ENCODE assay signal across 9 cellular contexts in the genomic region with DNA sequence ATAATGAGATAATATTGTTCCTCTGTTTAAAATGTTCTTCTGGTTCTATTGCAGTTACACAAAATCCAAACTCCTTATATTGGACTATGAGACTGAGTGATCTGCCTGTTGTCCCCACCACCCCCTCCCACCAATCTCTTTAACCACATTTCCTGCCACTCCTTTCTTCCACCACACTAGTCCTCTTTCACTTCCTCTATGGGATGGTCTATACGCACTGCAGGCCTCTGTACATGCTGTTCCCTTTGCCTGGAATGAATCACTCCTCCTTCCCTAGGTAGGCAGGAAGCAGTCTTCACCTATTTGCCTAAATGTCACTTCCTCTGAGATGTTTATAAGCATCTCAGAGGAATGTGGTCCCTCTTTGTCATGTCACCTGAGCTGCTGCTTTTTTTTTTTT. TPM values are rescaled to one million over a fixed set of nuclear protein-coding genes. Genes with fewer than 3 reads are reported as not detected.
A peak's percentile ranks its signal among the peaks of the same experiment; 100 is the strongest.
DNase-seq lines count a peak whose midpoint lies in the region; ATAC-seq and TF ChIP-seq lines count a peak whose summit lies in the region.
"Had no signal": no experiment of that assay in that cellular context is flagged by ENCODE, and none has a peak within 500 bp of the region (broad histone marks: within the 10 kb centered on the region; RNA-seq: fewer than 3 reads in every experiment).

No MANE protein-coding gene starts in this region.

- intact Hi-C loops in mucosa of descending colon (cut with DNase I, micrococcal nuclease) (loop anchor here in 1 of 2 donors (10.0 kb wide), 1 partner anchor 104 kb away; a partner anchor contains a TSS), ascending aorta (cut with DNase I) (no loop called here), Calu3 (cut with micrococcal nuclease; ENCODE audit: unreplicated experiment) (no loop called here)

- H3K4me3 Mint-ChIP-seq in WTC11 (peak overlapping the region; percentile 32; the same call in 1 of the 2 replicates), Calu3 (ENCODE audit: low read depth, unreplicated experiment) (no peak overlapping the region)

- H3K27me3 ChIP-seq in ascending aorta (no peaks in the 10 kb centered on the region), tibial nerve (no peaks in the 10 kb centered on the region)

- no peak for ATAC-seq in WTC11
- peak; percentile 31 for ATAC-seq in mucosa of descending colon

- H3K27ac Mint-ChIP-seq in WTC11, result peak overlapping the region; percentile 71
- H3K27ac Mint-ChIP-seq in Calu3 (ENCODE audit: unreplicated experiment), result no peak overlapping the region

- H3K36me3 ChIP-seq in mucosa of descending colon (ENCODE audit: low read depth) (no peaks in the 10 kb centered on the region), ascending aorta (no peaks in the 10 kb centered on the region), tibial nerve (no peaks in the 10 kb centered on the region)

- H3K36me3 Mint-ChIP-seq in WTC11, result peaks cover 26% of the 10 kb centered on the region
- H3K36me3 Mint-ChIP-seq in Calu3 (ENCODE audit: insufficient read depth, unreplicated experiment), result peaks cover 33% of the 10 kb centered on the region

- 54% methylated on average over 1 of the region's 1 CpG for WGBS in tibial nerve, 2 donors

- POLR2A ChIA-PET in WTC11 (lab: Charles Lee), result no interaction called here

- CTCF ChIA-PET in WTC11 (lab: Charles Lee) (interaction anchor here (0.9 kb wide), 1 partner anchor 13 kb away, joined by 3 read pairs; no protein-coding TSS in a partner anchor), Calu3 (lab: Charles Lee) (interaction anchor here (0.6 kb wide), 1 partner anchor 110 kb away, joined by 8 read pairs; no protein-coding TSS in a partner anchor)

- H3K27me3 Mint-ChIP-seq in WTC11 (ENCODE audit: low read depth), result peaks cover 3% of the 10 kb centered on the region; the same call in 1 of the 2 replicates
- no peaks in the 10 kb centered on the region for H3K27me3 Mint-ChIP-seq in Calu3 (ENCODE audit: unreplicated experiment)

- DNase-seq in ELR (ENCODE audit: low read depth) (peak; percentile 2), WTC11 (ENCODE audit: low spot score) (no peak), mucosa of descending colon (peak in 1 of 3 donors; percentile 17), ascending aorta (ENCODE audit: low spot score in 2 of 2) (no peak), Calu3 (no peak), SW 1271 (lab: John Stamatoyannopoulos, UW) (no peak), tibial nerve (ENCODE audit: low spot score in 2 of 2) (no peak)
- peak; percentile 69 for DNase-seq in Jurkat, Clone E6-1 (ENCODE audit: low read depth, low spot score)

- TF ChIP-seq POLR2A in tibial nerve (IDR thresholded peaks at IDR 0.05), result no peak

- peaks cover 15% of the 10 kb centered on the region for H3K4me1 ChIP-seq in mucosa of descending colon (ENCODE audit: low read depth)
- H3K4me1 ChIP-seq in ascending aorta, result peaks cover 6 to 12% of the 10 kb centered on the region in 2 donors
- H3K4me1 ChIP-seq in tibial nerve, result peaks cover 0 to 42% (median 23%) of the 10 kb centered on the region in 4 donors

- H3K9me3 Mint-ChIP-seq in WTC11 (no peaks in the 10 kb centered on the region), Calu3 (ENCODE audit: low read depth, unreplicated experiment) (no peaks in the 10 kb centered on the region)

- BruUV-seq in Calu3 (replicated peaks; lab: Mats Ljungman, UMichigan), result no TSS peak

- H3K4me1 Mint-ChIP-seq in WTC11, result peaks cover 54% of the 10 kb centered on the region
- H3K4me1 Mint-ChIP-seq in Calu3 (ENCODE audit: low read depth, unreplicated experiment), result peaks cover 45% of the 10 kb centered on the region

- TF ChIP-seq EP300 in tibial nerve (IDR thresholded peaks at IDR 0.05), result peak in 1 of 2 donors; percentile 71

- peak overlapping the region; percentile 7 for H3K4me3 ChIP-seq in Jurkat, Clone E6-1 (ENCODE audit: low read length)
- H3K4me3 ChIP-seq in mucosa of descending colon (no peak overlapping the region), ascending aorta (no peak overlapping the region), tibial nerve (no peak overlapping the region)
- H3K4me3 ChIP-seq: coronary artery had no signal

- TF ChIP-seq CTCF in WTC11 (IDR thresholded peaks at IDR 0.05), result no peak
- no peak for TF ChIP-seq CTCF in mucosa of descending colon (IDR thresholded peaks at IDR 0.05)
- no peak for TF ChIP-seq CTCF in ascending aorta (IDR thresholded peaks at IDR 0.05)
- no peak for TF ChIP-seq CTCF in Calu3 (IDR thresholded peaks at IDR 0.05; ENCODE audit: unreplicated experiment)
- TF ChIP-seq CTCF in tibial nerve (IDR thresholded peaks at IDR 0.05), result no peak

- H3K27ac ChIP-seq in ascending aorta, result no peak overlapping the region
- H3K27ac ChIP-seq in tibial nerve, result no peak overlapping the region
- H3K27ac ChIP-seq: coronary artery had no signal

- H3K9me3 ChIP-seq in mucosa of descending colon, result no peaks in the 10 kb centered on the region
- no peaks in the 10 kb centered on the region for H3K9me3 ChIP-seq in ascending aorta
- no peaks in the 10 kb centered on the region for H3K9me3 ChIP-seq in tibial nerve

TF ChIP-seq in WTC11, 78 proteins besides CTCF, POLR2A, EP300 and RAD21 (continues in another document):
- TF ChIP-seq, protein P1, sequence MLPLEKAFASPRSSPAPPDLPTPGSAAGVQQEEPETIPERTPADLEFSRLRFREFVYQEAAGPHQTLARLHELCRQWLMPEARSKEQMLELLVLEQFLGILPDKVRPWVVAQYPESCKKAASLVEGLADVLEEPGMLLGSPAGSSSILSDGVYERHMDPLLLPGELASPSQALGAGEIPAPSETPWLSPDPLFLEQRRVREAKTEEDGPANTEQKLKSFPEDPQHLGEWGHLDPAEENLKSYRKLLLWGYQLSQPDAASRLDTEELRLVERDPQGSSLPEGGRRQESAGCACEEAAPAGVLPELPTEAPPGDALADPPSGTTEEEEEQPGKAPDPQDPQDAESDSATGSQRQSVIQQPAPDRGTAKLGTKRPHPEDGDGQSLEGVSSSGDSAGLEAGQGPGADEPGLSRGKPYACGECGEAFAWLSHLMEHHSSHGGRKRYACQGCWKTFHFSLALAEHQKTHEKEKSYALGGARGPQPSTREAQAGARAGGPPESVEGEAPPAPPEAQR (CRISPR knock-in tag; IDR thresholded peaks at IDR 0.05), result no peak
- TF ChIP-seq, protein P2, sequence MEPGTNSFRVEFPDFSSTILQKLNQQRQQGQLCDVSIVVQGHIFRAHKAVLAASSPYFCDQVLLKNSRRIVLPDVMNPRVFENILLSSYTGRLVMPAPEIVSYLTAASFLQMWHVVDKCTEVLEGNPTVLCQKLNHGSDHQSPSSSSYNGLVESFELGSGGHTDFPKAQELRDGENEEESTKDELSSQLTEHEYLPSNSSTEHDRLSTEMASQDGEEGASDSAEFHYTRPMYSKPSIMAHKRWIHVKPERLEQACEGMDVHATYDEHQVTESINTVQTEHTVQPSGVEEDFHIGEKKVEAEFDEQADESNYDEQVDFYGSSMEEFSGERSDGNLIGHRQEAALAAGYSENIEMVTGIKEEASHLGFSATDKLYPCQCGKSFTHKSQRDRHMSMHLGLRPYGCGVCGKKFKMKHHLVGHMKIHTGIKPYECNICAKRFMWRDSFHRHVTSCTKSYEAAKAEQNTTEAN (CRISPR knock-in tag; IDR thresholded peaks at IDR 0.05), result no peak
- TF ChIP-seq, protein P3, sequence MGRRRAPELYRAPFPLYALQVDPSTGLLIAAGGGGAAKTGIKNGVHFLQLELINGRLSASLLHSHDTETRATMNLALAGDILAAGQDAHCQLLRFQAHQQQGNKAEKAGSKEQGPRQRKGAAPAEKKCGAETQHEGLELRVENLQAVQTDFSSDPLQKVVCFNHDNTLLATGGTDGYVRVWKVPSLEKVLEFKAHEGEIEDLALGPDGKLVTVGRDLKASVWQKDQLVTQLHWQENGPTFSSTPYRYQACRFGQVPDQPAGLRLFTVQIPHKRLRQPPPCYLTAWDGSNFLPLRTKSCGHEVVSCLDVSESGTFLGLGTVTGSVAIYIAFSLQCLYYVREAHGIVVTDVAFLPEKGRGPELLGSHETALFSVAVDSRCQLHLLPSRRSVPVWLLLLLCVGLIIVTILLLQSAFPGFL (CRISPR knock-in tag; IDR thresholded peaks at IDR 0.05; ENCODE audit: borderline replicate concordance), result no peak
- TF ChIP-seq ETV6 (CRISPR knock-in tag; IDR thresholded peaks at IDR 0.05) (no peak), GRHL2 (CRISPR knock-in tag; IDR thresholded peaks at IDR 0.05; ENCODE audit: insufficient replicate concordance, severe bottlenecking) (no peak), GABPB1 (CRISPR knock-in tag; IDR thresholded peaks at IDR 0.05) (no peak), CREM (CRISPR knock-in tag; IDR thresholded peaks at IDR 0.05) (no peak)

RNA-seq across cellular contexts. Expression of a gene that starts 4.0 kb away (rescaled TPM):
- 64.1 TPM for polyA plus RNA-seq in Jurkat, Clone E6-1 (2012; ENCODE audit: insufficient read depth, insufficient read length)
- total RNA-seq in WTC11 (2021), result 89.5 to 93.0 TPM (median 90.4 TPM) in 3 replicates
- total RNA-seq in mucosa of descending colon, result 10 to 100 TPM; 34.4 to 45.3 (median 44.0) TPM
- 21.2 TPM for total RNA-seq in ascending aorta
- 67.6 and 69.1 TPM in 2 replicates for total RNA-seq in Calu3 (2022)
- 10 to 100 TPM; 30.2 to 64.8 (median 41.4) TPM for total RNA-seq in tibial nerve

RNA-seq across cellular contexts. Expression of a gene that starts 34.2 kb away (rescaled TPM):
- 48.3 TPM for polyA plus RNA-seq in Jurkat, Clone E6-1 (2012; ENCODE audit: insufficient read depth, insufficient read length)
- total RNA-seq in WTC11 (2021) (17.6 to 22.2 TPM (median 19.2 TPM) in 3 replicates), mucosa of descending colon (1 to 10 TPM; 5.8 to 7.0 (median 5.9) TPM), ascending aorta (6.1 TPM), Calu3 (2022) (19.8 and 27.0 TPM in 2 replicates), tibial nerve (10 to 100 TPM in 1 of 4 donors, 1 to 10 TPM in 3; 5.4 to 17.5 (median 6.4) TPM)

Comparison
In these comparisons a context has a peak if more than half of its experiments do, and no peak if none do; other contexts are left out.
1. DNase-seq: peak in ELR (single experiment) and Jurkat, Clone E6-1 (single experiment); none in WTC11 (single experiment), ascending aorta (0 of 2), Calu3 (single experiment), SW 1271 (0 of 2) and tibial nerve (0 of 2).